14 cellular contexts compared by ENCODE assay signal in genomic region chr6:82862543-82862942, GRCh38.
DNase-seq lines count a peak whose midpoint lies in the region; ATAC-seq and TF ChIP-seq lines count a peak whose summit lies in the region.
"Had no signal": no experiment of that assay in that cellular context is flagged by ENCODE, and none has a peak within 500 bp of the region (broad histone marks: within the 10 kb centered on the region; RNA-seq: fewer than 3 reads in every experiment).

No MANE protein-coding gene starts in this region.

- TF ChIP-seq CTCF in DND-41 (IDR thresholded peaks at IDR 0.05; ENCODE audit: borderline replicate concordance, extremely low read depth, low read length, poor library complexity, severe bottlenecking) (no peak), epithelial cell of proximal tubule (conservative IDR thresholded peaks at IDR 0.05; ENCODE audit: low read depth, low read length) (no peak), osteoblast (IDR thresholded peaks at IDR 0.05; ENCODE audit: extremely low read depth, low read depth, low read length) (no peak)

- no peaks in the 10 kb centered on the region for H3K27me3 Mint-ChIP-seq in T-helper 17 cell
- H3K27me3 Mint-ChIP-seq: CD4-positive, alpha-beta T cell had no signal

- H3K36me3 ChIP-seq in DND-41 (ENCODE audit: insufficient read depth, low read length) (no peaks in the 10 kb centered on the region), osteoblast (ENCODE audit: insufficient read depth, low read length) (no peaks in the 10 kb centered on the region)
- H3K36me3 ChIP-seq: breast epithelium, stomach had no signal

- H3K27me3 ChIP-seq in DND-41 (ENCODE audit: insufficient read depth, low read length, poor library complexity) (no peaks in the 10 kb centered on the region), osteoblast (ENCODE audit: insufficient read depth, low read length) (no peaks in the 10 kb centered on the region)
- H3K27me3 ChIP-seq: breast epithelium, stomach had no signal

- no peak overlapping the region for H3K4me2 ChIP-seq in DND-41 (ENCODE audit: insufficient read depth, low read length)
- peak overlapping the region; percentile 44 for H3K4me2 ChIP-seq in osteoblast (ENCODE audit: insufficient read depth, low read length)

- H3K4me1 ChIP-seq in DND-41 (ENCODE audit: insufficient read depth, low read length) (0 out of 2 replicates have a peak, but pooled peaks cover 10% of the 10 kb centered on the region), osteoblast (ENCODE audit: insufficient read depth, low read length) (peaks cover 21% of the 10 kb centered on the region)
- H3K4me1 ChIP-seq: breast epithelium, stomach had no signal

- H4K20me1 ChIP-seq in DND-41 (ENCODE audit: insufficient read depth, low read length) = no peaks in the 10 kb centered on the region
- no peaks in the 10 kb centered on the region for H4K20me1 ChIP-seq in osteoblast (ENCODE audit: insufficient read depth, low read length)

- H3K4me3 ChIP-seq in DND-41 (ENCODE audit: low read depth in 1 of 2, low read length in 2 of 2) = no peak overlapping the region
- H3K4me3 ChIP-seq in epithelial cell of proximal tubule (ENCODE audit: low read depth, low read length) = no peak overlapping the region
- H3K4me3 ChIP-seq in osteoblast (ENCODE audit: insufficient read depth, low read length) = peak overlapping the region; percentile 29
- H3K4me3 ChIP-seq: breast epithelium, stomach had no signal

- H3K9me3 ChIP-seq in DND-41 (ENCODE audit: insufficient read depth, low read length, severe bottlenecking) (no peaks in the 10 kb centered on the region), osteoblast (ENCODE audit: low read depth, low read length) (no peaks in the 10 kb centered on the region), T-helper 17 cell (ENCODE audit: control insufficient read depth, low read length, poor library complexity, severe bottlenecking) (no peaks in the 10 kb centered on the region)

- H3K79me2 ChIP-seq in DND-41 (ENCODE audit: insufficient read depth, low read length) (no peaks in the 10 kb centered on the region), osteoblast (ENCODE audit: insufficient read depth, low read length) (no peaks in the 10 kb centered on the region)

- no peak overlapping the region for H2AFZ ChIP-seq in DND-41 (ENCODE audit: low read depth, low read length)
- no peak overlapping the region for H2AFZ ChIP-seq in osteoblast (ENCODE audit: low read length)

- no peaks in the 10 kb centered on the region for H3K36me3 Mint-ChIP-seq in T-helper 17 cell (ENCODE audit: low read depth)

- ATAC-seq in DND-41 (ENCODE audit: insufficient read depth, low read depth) (peak; percentile 87), T-helper 17 cell (no peak), HG02885 (IDR thresholded peaks at IDR 0.05; ENCODE audit: poor library complexity, unreplicated experiment) (no peak), HG02610 (IDR thresholded peaks at IDR 0.05; ENCODE audit: unreplicated experiment) (no peak)

- no peak overlapping the region for H3K4me3 Mint-ChIP-seq in T-helper 17 cell
- H3K4me3 Mint-ChIP-seq: CD4-positive, alpha-beta T cell had no signal

- no peak overlapping the region for H3K9ac ChIP-seq in DND-41 (ENCODE audit: low read depth, low read length)

- H3K4me1 Mint-ChIP-seq in T-helper 17 cell = no peaks in the 10 kb centered on the region

- DNase-seq in DND-41 (peak; percentile 16), M059J (ENCODE audit: low read depth) (peak; percentile 92), epithelial cell of proximal tubule (ENCODE audit: low read depth) (peak; percentile 86), osteoblast (ENCODE audit: insufficient read length, low spot score, missing footprints) (no peak), T-helper 17 cell (no peak), OCI-M1 (lab: John Stamatoyannopoulos, UW) (no peak)
- DNase-seq: activated CD4-positive, alpha-beta T cell treated with anti-CD3 and anti-CD28 coated beads, Interleukin-2, amount 50 U/mL, for 1 hour; CD4-positive, alpha-beta T cell; NCI-H446; stomach; T-helper 2 cell had no signal

- H3K27ac Mint-ChIP-seq in T-helper 17 cell = no peak overlapping the region
- H3K27ac Mint-ChIP-seq: CD4-positive, alpha-beta T cell had no signal

- H3K27ac ChIP-seq in DND-41 (ENCODE audit: low read length) (peak overlapping the region; percentile 4; the same call in 1 of the 2 replicates), osteoblast (ENCODE audit: low read depth, low read length) (no peak overlapping the region)
- H3K27ac ChIP-seq: breast epithelium, stomach had no signal

Comparison
In these comparisons a context has a peak if more than half of its experiments do, and no peak if none do; other contexts are left out.
1. DNase-seq: peak in DND-41 (single experiment), M059J (single experiment) and epithelial cell of proximal tubule (single experiment); none in osteoblast (single experiment), T-helper 17 cell (0 of 3) and OCI-M1 (single experiment).